19 cellular contexts compared by ENCODE assay signal in the genomic region with DNA sequence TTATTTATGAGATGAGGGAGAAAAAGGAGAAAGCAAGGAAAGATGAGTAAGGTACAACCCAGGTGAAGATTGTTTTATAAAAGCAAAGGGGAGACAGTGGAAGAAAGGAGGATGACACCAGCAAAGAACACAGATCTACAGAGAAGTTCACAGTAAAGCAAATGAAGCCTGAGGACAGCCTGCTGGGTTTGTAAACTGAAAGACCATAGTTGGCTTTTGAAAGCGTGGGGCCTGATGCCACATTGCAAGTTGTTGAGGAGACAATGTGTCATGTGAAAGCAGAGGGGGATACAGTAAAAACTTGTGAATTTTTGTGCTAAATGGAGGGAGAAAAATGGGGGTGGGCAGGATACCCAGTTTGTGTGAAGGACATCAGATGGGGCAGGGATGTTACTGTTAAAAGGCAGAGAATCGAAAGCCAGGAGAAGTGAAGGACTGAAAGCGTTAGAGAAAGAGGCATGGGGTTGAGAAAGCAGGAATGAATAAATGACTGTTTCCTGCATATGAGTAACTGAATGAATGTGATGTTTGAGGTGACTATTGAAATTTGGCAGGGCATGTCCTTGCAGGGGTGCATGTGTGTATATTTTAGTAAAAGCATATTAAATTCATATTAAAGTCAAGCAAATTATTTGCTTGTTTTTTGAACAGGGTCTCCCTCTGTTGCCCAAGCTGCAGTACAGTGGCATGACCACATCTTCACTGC.
"Had no signal": no experiment of that assay in that cellular context is flagged by ENCODE, and none has a peak within 500 bp of the region (broad histone marks: within the 10 kb centered on the region; RNA-seq: fewer than 3 reads in every experiment).

No MANE protein-coding gene starts in this region.

- H3K36me3 ChIP-seq: esophagus muscularis mucosa, gastrocnemius medialis, heart right ventricle, ovary, tibial nerve, upper lobe of right lung, vagina had no signal

- H3K4me3 ChIP-seq: esophagus muscularis mucosa, gastrocnemius medialis, heart right ventricle, ovary, tibial nerve, upper lobe of right lung, vagina had no signal

- H3K4me1 ChIP-seq: esophagus muscularis mucosa, gastrocnemius medialis, heart right ventricle, tibial nerve, upper lobe of right lung, vagina had no signal

- H3K9me3 ChIP-seq: esophagus muscularis mucosa, gastrocnemius medialis, heart right ventricle, ovary, tibial nerve, upper lobe of right lung, vagina had no signal

- H3K36me3 Mint-ChIP-seq: naive thymus-derived CD4-positive, alpha-beta T cell had no signal

- H3K4me3 Mint-ChIP-seq: dendritic cell treated with granulocyte-macrophage colony-stimulating factor and Interleukin-4, amounts not matched to agents 40 ng/mL and 50 ng/mL, for 4 days; effector memory CD8-positive, alpha-beta T cell; naive thymus-derived CD4-positive, alpha-beta T cell had no signal

- H3K9me3 Mint-ChIP-seq: dendritic cell treated with granulocyte-macrophage colony-stimulating factor and Interleukin-4, amounts not matched to agents 40 ng/mL and 50 ng/mL, for 4 days; effector memory CD8-positive, alpha-beta T cell had no signal

- H3K27ac Mint-ChIP-seq: dendritic cell treated with granulocyte-macrophage colony-stimulating factor and Interleukin-4, amounts not matched to agents 40 ng/mL and 50 ng/mL, for 4 days; effector memory CD8-positive, alpha-beta T cell; naive thymus-derived CD4-positive, alpha-beta T cell had no signal

- DNase-seq: effector memory CD8-positive, alpha-beta T cell; gastrocnemius medialis; heart right ventricle; hypothalamus; kidney glomerular epithelial cell; mammary epithelial cell; naive thymus-derived CD4-positive, alpha-beta T cell; nucleus accumbens; ovary; right cardiac atrium; small intestine; stimulated activated CD4-positive, alpha-beta T cell treated with anti-CD3 and anti-CD28 coated beads, Interleukin-12 subunit alpha, Interleukin-12 subunit beta, amount 100 ng/mL, for 4 hours; stimulated activated naive CD4-positive, alpha-beta T cell treated with Interleukin-2 at 50 U/mL for 16 hours; upper lobe of right lung had no signal

- ATAC-seq: effector memory CD8-positive, alpha-beta T cell; gastrocnemius medialis; heart right ventricle; left lobe of liver; naive thymus-derived CD4-positive, alpha-beta T cell; right cardiac atrium; upper lobe of right lung had no signal

- H3K27me3 ChIP-seq: esophagus muscularis mucosa, gastrocnemius medialis, heart right ventricle, ovary, tibial nerve, upper lobe of right lung, vagina had no signal
